Comparison of ENCODE assay signal across 25 cellular contexts in genomic region chr1:153711006-153711405, GRCh38. TPM values are rescaled to one million over a fixed set of nuclear protein-coding genes. Genes with fewer than 3 reads are reported as not detected.
DNase-seq lines count a peak whose midpoint lies in the region; ATAC-seq, FAIRE-seq and TF ChIP-seq lines count a peak whose summit lies in the region.
"Had no signal": no experiment of that assay in that cellular context is flagged by ENCODE, and none has a peak within 500 bp of the region (broad histone marks: within the 10 kb centered on the region; RNA-seq: fewer than 3 reads in every experiment).

No MANE protein-coding gene starts in this region.

- H3K27ac ChIP-seq in keratinocyte (ENCODE audit: control insufficient read depth, insufficient read depth, low read length) = no peak overlapping the region
- no peak overlapping the region for H3K27ac ChIP-seq in trophoblast cell (ENCODE audit: low read depth, low read length)
- H3K27ac ChIP-seq: SK-N-MC had no signal

- H3K36me3 ChIP-seq in keratinocyte (ENCODE audit: control insufficient read depth in 2 of 2, extremely low read depth in 1 of 2, insufficient read depth in 2 of 2, low read length in 2 of 2) (no peaks in the 10 kb centered on the region), trophoblast cell (ENCODE audit: control insufficient read depth in 1 of 2, insufficient read depth in 2 of 2, low read length in 2 of 2) (no peaks in the 10 kb centered on the region)

- in situ Hi-C loops in GM13976 (cut with MboI; ENCODE audit: low sequenced_read_pairs, unreplicated experiment) = no loop called here

- H2AFZ ChIP-seq in keratinocyte (ENCODE audit: control insufficient read depth, low read length) (peak overlapping the region; percentile 38), trophoblast cell (ENCODE audit: insufficient read depth, low read length, poor library complexity) (no peak overlapping the region)

- no peaks in the 10 kb centered on the region for H3K9me1 ChIP-seq in keratinocyte (ENCODE audit: control insufficient read depth, extremely low read depth, insufficient read depth, low read length)

- no peak overlapping the region for H4K91ac ChIP-seq in trophoblast cell (ENCODE audit: low read depth, low read length)

- dilution Hi-C loops in keratinocyte (cut with MboI; ENCODE audit: extremely low pct_ligation_motif_present, low sequenced_read_pairs) = no loop called here

- H4K8ac ChIP-seq in trophoblast cell (ENCODE audit: low read depth, low read length) = no peak overlapping the region

- DNase-seq in GM13976 (ENCODE audit: low spot score) (no peak), NCI-H146 (lab: John Stamatoyannopoulos, UW) (peak; percentile 28), NCI-H82 treated with DMSO at 0.1 percent for 48 hours (lab: John Stamatoyannopoulos, UW; ENCODE audit: unreplicated experiment) (peak; percentile 68), keratinocyte (ENCODE audit: low read depth, low spot score) (no peak), NCI-H524 (lab: John Stamatoyannopoulos, UW) (no peak), COR-L47 (lab: John Stamatoyannopoulos, UW) (no peak), trophoblast cell (no peak)
- DNase-seq: DMS79, GOT3, KBM-7, MM.1S, NCI-H1048, NCI-H1436, NCI-H2029, NCI-H345, NCI-H524 treated with DMSO at 0.1 percent for 48 hours, Right ventricle myocardium superior, SW 1271, T-helper 17 cell had no signal

- H4K20me1 ChIP-seq in keratinocyte (ENCODE audit: control insufficient read depth, extremely low read depth, insufficient read depth, low read length) = no peaks in the 10 kb centered on the region

- H3K9me3 ChIP-seq in keratinocyte (ENCODE audit: control insufficient read depth, low read depth, low read length) (no peaks in the 10 kb centered on the region), trophoblast cell (ENCODE audit: insufficient read depth, low read depth, low read length) (peaks cover 1% of the 10 kb centered on the region)

- H2BK5ac ChIP-seq in trophoblast cell (ENCODE audit: low read depth, low read length, poor library complexity) = no peak overlapping the region

- H3K4me3 ChIP-seq in keratinocyte (ENCODE audit: control insufficient read depth in 2 of 3, extremely low read depth in 1 of 3, insufficient read depth in 2 of 3, low read depth in 1 of 3, low read length in 3 of 3) (no peak overlapping the region), trophoblast cell (ENCODE audit: low read depth, low read length) (no peak overlapping the region)
- H3K4me3 ChIP-seq: SK-N-MC had no signal

- no peak overlapping the region for H4K12ac ChIP-seq in trophoblast cell (ENCODE audit: low read depth, low read length)

- H3K4ac ChIP-seq in trophoblast cell (ENCODE audit: low read depth, low read length) = no peak overlapping the region

- H3K18ac ChIP-seq in trophoblast cell (ENCODE audit: low read length) = no peak overlapping the region

- H3K27me3 ChIP-seq in keratinocyte (ENCODE audit: control insufficient read depth, extremely low read depth, insufficient read depth, low read length) (no peaks in the 10 kb centered on the region), trophoblast cell (ENCODE audit: insufficient read depth, low read length) (no peaks in the 10 kb centered on the region)

- H3K79me2 ChIP-seq in keratinocyte (ENCODE audit: control insufficient read depth, insufficient read depth, low read length) (no peaks in the 10 kb centered on the region), trophoblast cell (ENCODE audit: control insufficient read depth, insufficient read depth, low read length, poor library complexity) (no peaks in the 10 kb centered on the region)

- H3K14ac ChIP-seq in trophoblast cell (ENCODE audit: low read length) = no peak overlapping the region

- H3K9ac ChIP-seq in keratinocyte (ENCODE audit: control insufficient read depth, extremely low read depth, insufficient read depth, low read length) = no peak overlapping the region
- no peak overlapping the region for H3K9ac ChIP-seq in trophoblast cell (ENCODE audit: low read length)

- TF ChIP-seq CTCF in GM13976 (IDR thresholded peaks at IDR 0.05; ENCODE audit: borderline replicate concordance, control extremely low read depth, extremely low read depth, insufficient read depth, missing control alignments) (peak; percentile 7), keratinocyte (optimal IDR thresholded peaks at IDR 0.05 in 1 of 3, IDR thresholded peaks at IDR 0.05 in 1 of 3, conservative IDR thresholded peaks at IDR 0.05 in 1 of 3; ENCODE audit: extremely low read depth in 1 of 3, insufficient read depth in 2 of 3, low read length in 3 of 3) (no peak)

- no peak overlapping the region for H2AK5ac ChIP-seq in trophoblast cell (ENCODE audit: low read length)

- no peak for ATAC-seq in GM19467 (IDR thresholded peaks at IDR 0.05; ENCODE audit: unreplicated experiment)
- ATAC-seq: HepG2, T-helper 17 cell had no signal

- H3K4me2 ChIP-seq in keratinocyte (ENCODE audit: control insufficient read depth, extremely low read depth, insufficient read depth, low read depth, low read length) (peak overlapping the region; percentile 49), trophoblast cell (ENCODE audit: low read length) (no peak overlapping the region)

- no peak overlapping the region for H2BK12ac ChIP-seq in trophoblast cell (ENCODE audit: low read length)

- no CpG with 5 or more reads among the region's 9 CpGs for WGBS in trophoblast cell (ENCODE audit: extremely low coverage, insufficient coverage, insufficient read length)

- H3K79me1 ChIP-seq in trophoblast cell (ENCODE audit: low read length) = no peaks in the 10 kb centered on the region

- no peak overlapping the region for H3K23ac ChIP-seq in trophoblast cell (ENCODE audit: low read length)

- H2BK120ac ChIP-seq in trophoblast cell (ENCODE audit: insufficient read depth, low read length, poor library complexity) = no peak overlapping the region

- H3K4me1 ChIP-seq in keratinocyte (ENCODE audit: control insufficient read depth, extremely low read depth, insufficient read depth, low read length) (no peaks in the 10 kb centered on the region), trophoblast cell (ENCODE audit: control insufficient read depth in 1 of 2, insufficient read depth in 2 of 2, low read length in 2 of 2) (peaks cover 0 to 4% of the 10 kb centered on the region in 2 experiments)

- FAIRE-seq in keratinocyte (lab: Jason Lieb, UNC) = no peak
- FAIRE-seq: A204.1, D721Med, HepG2 had no signal

RNA-seq across cellular contexts. Expression of gene INTS3, which starts 16.8 kb away (rescaled TPM):
- polyA plus RNA-seq in keratinocyte = 24.6 to 34.5 TPM (median 26.0 TPM) in 3 replicates
- 18.4 TPM for polyA plus RNA-seq in keratinocyte (2011; ENCODE audit: low read depth)
- 15.2 and 20.2 TPM in 2 replicates for polyA plus RNA-seq in keratinocyte (2011; cell fraction: cytosol; rRNA removed)
- 150 and 172 TPM in 2 replicates for polyA plus RNA-seq in keratinocyte (2011; cell fraction: nucleus; rRNA removed)
- polyA plus RNA-seq in keratinocyte (2012; ENCODE audit: low replicate concordance) = 21.3 and 23.5 TPM in 2 replicates
- polyA minus RNA-seq in keratinocyte = 33.6 to 62.6 TPM (median 42.0 TPM) in 3 replicates
- 11.7 TPM for polyA minus RNA-seq in keratinocyte (2011; cell fraction: cytosol; rRNA and poly(A)+ RNA removed)
- 37.4 and 55.7 TPM in 2 replicates for polyA minus RNA-seq in keratinocyte (2011; cell fraction: nucleus; rRNA and poly(A)+ RNA removed)
- 24.2 and 25.1 TPM in 2 replicates for polyA plus RNA-seq in trophoblast cell (2013)

RNA-seq across cellular contexts. Expression of gene NPR1, which starts 32.5 kb away (rescaled TPM):
- polyA plus RNA-seq in keratinocyte = not detected in 3 replicates
- polyA plus RNA-seq in keratinocyte (2011; ENCODE audit: low read depth) = not detected
- polyA plus RNA-seq in keratinocyte (2011; cell fraction: cytosol; rRNA removed) = not detected in 2 replicates
- polyA plus RNA-seq in keratinocyte (2011; cell fraction: nucleus; rRNA removed) = 0.03 TPM in 1 of 2 replicates, not detected in the other
- not detected in 2 replicates for polyA plus RNA-seq in keratinocyte (2012; ENCODE audit: low replicate concordance)
- polyA minus RNA-seq in keratinocyte = not detected in 3 replicates
- polyA minus RNA-seq in keratinocyte (2011; cell fraction: cytosol; rRNA and poly(A)+ RNA removed) = 0.96 TPM
- 0.23 and 0.32 TPM in 2 replicates for polyA minus RNA-seq in keratinocyte (2011; cell fraction: nucleus; rRNA and poly(A)+ RNA removed)
- 0.14 and 0.16 TPM in 2 replicates for polyA plus RNA-seq in trophoblast cell (2013)
- polyA plus RNA-seq: CD14-positive monocyte, HepG2 had no signal

RNA-seq across cellular contexts. Expression of gene ILF2, which starts 40.2 kb away (rescaled TPM):
- polyA plus RNA-seq in keratinocyte = 185 to 256 TPM (median 232 TPM) in 3 replicates
- 32.8 TPM for polyA plus RNA-seq in keratinocyte (2011; ENCODE audit: low read depth)
- polyA plus RNA-seq in keratinocyte (2011; cell fraction: cytosol; rRNA removed) = 153 and 238 TPM in 2 replicates
- polyA plus RNA-seq in keratinocyte (2011; cell fraction: nucleus; rRNA removed) = 130 and 150 TPM in 2 replicates
- polyA plus RNA-seq in keratinocyte (2012; ENCODE audit: low replicate concordance) = 118 and 148 TPM in 2 replicates
- polyA minus RNA-seq in keratinocyte = 137 to 170 TPM (median 153 TPM) in 3 replicates
- polyA minus RNA-seq in keratinocyte (2011; cell fraction: cytosol; rRNA and poly(A)+ RNA removed) = 96.1 TPM
- 41.5 and 67.6 TPM in 2 replicates for polyA minus RNA-seq in keratinocyte (2011; cell fraction: nucleus; rRNA and poly(A)+ RNA removed)
- polyA plus RNA-seq in trophoblast cell (2013) = 244 and 253 TPM in 2 replicates

RNA-seq across cellular contexts. Expression of gene SNAPIN, which starts 52.5 kb away (rescaled TPM):
- polyA plus RNA-seq in keratinocyte = 48.6 to 52.1 TPM (median 49.4 TPM) in 3 replicates
- polyA plus RNA-seq in keratinocyte (2011; ENCODE audit: low read depth) = 6.2 TPM
- 37.4 and 45.9 TPM in 2 replicates for polyA plus RNA-seq in keratinocyte (2011; cell fraction: cytosol; rRNA removed)
- 18.8 and 19.4 TPM in 2 replicates for polyA plus RNA-seq in keratinocyte (2011; cell fraction: nucleus; rRNA removed)
- 24.0 and 38.9 TPM in 2 replicates for polyA plus RNA-seq in keratinocyte (2012; ENCODE audit: low replicate concordance)
- polyA minus RNA-seq in keratinocyte = 12.9 to 20.0 TPM (median 16.7 TPM) in 3 replicates
- polyA minus RNA-seq in keratinocyte (2011; cell fraction: cytosol; rRNA and poly(A)+ RNA removed) = 22.8 TPM
- 4.2 and 6.4 TPM in 2 replicates for polyA minus RNA-seq in keratinocyte (2011; cell fraction: nucleus; rRNA and poly(A)+ RNA removed)
- 29.2 and 31.4 TPM in 2 replicates for polyA plus RNA-seq in trophoblast cell (2013)

Comparison
In these comparisons a context has a peak if more than half of its experiments do, and no peak if none do; other contexts are left out.
1. DNase-seq: peak in NCI-H146 (single experiment) and NCI-H82 treated with DMSO at 0.1 percent for 48 hours (single experiment); none in GM13976 (single experiment), keratinocyte (single experiment), NCI-H524 (0 of 2), COR-L47 (single experiment) and trophoblast cell (0 of 2).